ENCODE assay signal across 24 cellular contexts in genomic region chr10:11263767-11264166, GRCh38.
DNase-seq lines count a peak whose midpoint lies in the region; ATAC-seq and TF ChIP-seq lines count a peak whose summit lies in the region.
"Had no signal": no experiment of that assay in that cellular context is flagged by ENCODE, and none has a peak within 500 bp of the region (broad histone marks: within the 10 kb centered on the region; RNA-seq: fewer than 3 reads in every experiment).

No MANE protein-coding gene starts in this region.

- H3K9me3 ChIP-seq in CD4-positive, CD25-positive, alpha-beta regulatory T cell (ENCODE audit: control insufficient read depth in 2 of 2, low read length in 2 of 2): no peaks in the 10 kb centered on the region
- H3K9me3 ChIP-seq: A549, BLaER1, SJSA1, testis had no signal

- no peak for DNase-seq in activated CD4-positive, alpha-beta T cell treated with anti-CD3 and anti-CD28 coated beads, Interleukin-2, amount 10 ng/mL, durations not matched to agents 7 days and 5 days
- no peak for DNase-seq in activated CD4-positive, alpha-beta T cell treated with anti-CD3 and anti-CD28 coated beads for 48 hours
- DNase-seq in CD4-positive, CD25-positive, alpha-beta regulatory T cell: no peak
- no peak for DNase-seq in activated B cell treated with CpG ODN at 0.5 μM for 24 hours
- no peak for DNase-seq in memory B cell (ENCODE audit: low spot score in 2 of 2)
- no peak for DNase-seq in AG20443 (ENCODE audit: low spot score)
- DNase-seq in mesenteric fat pad (ENCODE audit: low spot score): no peak
- no peak for DNase-seq in NOMO-1 treated with dmso at 0.1 percent for 144 hours (lab: John Stamatoyannopoulos, UW; ENCODE audit: unreplicated experiment)
- DNase-seq: activated CD4-positive, alpha-beta T cell treated with anti-CD3 and anti-CD28 coated beads, Interleukin-2, amount 50 U/mL, for 48 hours; glutamatergic neuron; H9; Kasumi-1; NCI-H1694 treated with DMSO at 0.1 percent for 48 hours; NCI-H2171 treated with DMSO at 0.1 percent for 48 hours; NCI-H526; occipital lobe; small intestine; stimulated activated CD4-positive, alpha-beta T cell treated with anti-CD3 and anti-CD28 coated beads, Interleukin-1b, Interleukin-23, amount 100 ng/mL, for 48 hours; testis had no signal

- H3K36me3 Mint-ChIP-seq in activated CD4-positive, alpha-beta T cell treated with anti-CD3 and anti-CD28 coated beads, Interleukin-2, amount 10 ng/mL, durations not matched to agents 7 days and 5 days (ENCODE audit: low read depth): peaks cover 77% of the 10 kb centered on the region
- peaks cover 60% of the 10 kb centered on the region for H3K36me3 Mint-ChIP-seq in CD4-positive, CD25-positive, alpha-beta regulatory T cell
- H3K36me3 Mint-ChIP-seq in activated B cell treated with CpG ODN at 0.5 μM for 24 hours (ENCODE audit: low read depth) (peaks cover 85% of the 10 kb centered on the region), memory B cell (peaks cover 29% of the 10 kb centered on the region)

- no peak overlapping the region for H3K4me3 Mint-ChIP-seq in activated CD4-positive, alpha-beta T cell treated with anti-CD3 and anti-CD28 coated beads, Interleukin-2, amount 10 ng/mL, durations not matched to agents 7 days and 5 days
- peak overlapping the region in 1 of 4 donors; percentile 7 for H3K4me3 Mint-ChIP-seq in CD4-positive, CD25-positive, alpha-beta regulatory T cell
- H3K4me3 Mint-ChIP-seq in activated B cell treated with CpG ODN at 0.5 μM for 24 hours: no peak overlapping the region
- H3K4me3 Mint-ChIP-seq in memory B cell: no peak overlapping the region
- H3K4me3 Mint-ChIP-seq: H9 had no signal

- peaks cover 57% of the 10 kb centered on the region for H3K4me1 Mint-ChIP-seq in activated CD4-positive, alpha-beta T cell treated with anti-CD3 and anti-CD28 coated beads, Interleukin-2, amount 10 ng/mL, durations not matched to agents 7 days and 5 days
- peaks cover 50 to 91% (median 54%) of the 10 kb centered on the region in 4 donors for H3K4me1 Mint-ChIP-seq in CD4-positive, CD25-positive, alpha-beta regulatory T cell
- H3K4me1 Mint-ChIP-seq in activated B cell treated with CpG ODN at 0.5 μM for 24 hours (peaks cover 87% of the 10 kb centered on the region), memory B cell (peaks cover 53% of the 10 kb centered on the region)

- H3K27me3 ChIP-seq in CD4-positive, CD25-positive, alpha-beta regulatory T cell (ENCODE audit: control insufficient read depth, insufficient read depth, low read length): no peaks in the 10 kb centered on the region
- H3K27me3 ChIP-seq: BLaER1, SJSA1, testis had no signal

- H3K27ac ChIP-seq in CD4-positive, CD25-positive, alpha-beta regulatory T cell (ENCODE audit: insufficient read depth, low read length, poor library complexity, severe bottlenecking): peak overlapping the region; percentile 35
- H3K27ac ChIP-seq: A549, BLaER1, HL-60, SJSA1, testis had no signal

- intact Hi-C loops in activated B cell treated with CpG ODN at 0.5 μM for 24 hours (cut with micrococcal nuclease): no loop called here

- no peaks in the 10 kb centered on the region for H3K27me3 Mint-ChIP-seq in activated CD4-positive, alpha-beta T cell treated with anti-CD3 and anti-CD28 coated beads, Interleukin-2, amount 10 ng/mL, durations not matched to agents 7 days and 5 days
- H3K27me3 Mint-ChIP-seq in CD4-positive, CD25-positive, alpha-beta regulatory T cell: no peaks in the 10 kb centered on the region
- H3K27me3 Mint-ChIP-seq in activated B cell treated with CpG ODN at 0.5 μM for 24 hours (no peaks in the 10 kb centered on the region), memory B cell (no peaks in the 10 kb centered on the region)

- POLR2A ChIA-PET in activated CD4-positive, alpha-beta T cell treated with anti-CD3 and anti-CD28 coated beads, Interleukin-2, amount 10 ng/mL, durations not matched to agents 7 days and 5 days (lab: Charles Lee): no interaction called here
- POLR2A ChIA-PET in activated B cell treated with CpG ODN at 0.5 μM for 24 hours (lab: Charles Lee): no interaction called here

- H3K9me3 Mint-ChIP-seq in activated CD4-positive, alpha-beta T cell treated with anti-CD3 and anti-CD28 coated beads, Interleukin-2, amount 10 ng/mL, durations not matched to agents 7 days and 5 days: no peaks in the 10 kb centered on the region
- no peaks in the 10 kb centered on the region for H3K9me3 Mint-ChIP-seq in CD4-positive, CD25-positive, alpha-beta regulatory T cell
- H3K9me3 Mint-ChIP-seq in activated B cell treated with CpG ODN at 0.5 μM for 24 hours: no peaks in the 10 kb centered on the region
- no peaks in the 10 kb centered on the region for H3K9me3 Mint-ChIP-seq in memory B cell
- H3K9me3 Mint-ChIP-seq: activated naive CD4-positive, alpha-beta T cell treated with anti-CD3 and anti-CD28 coated beads, Interleukin-2, amount 50 U/mL, for 72 hours; H9 had no signal

- TF ChIP-seq CTCF in activated B cell treated with CpG ODN at 0.5 μM for 24 hours (IDR thresholded peaks at IDR 0.05): no peak

- peaks cover 41% of the 10 kb centered on the region for H3K4me1 ChIP-seq in CD4-positive, CD25-positive, alpha-beta regulatory T cell (ENCODE audit: control insufficient read depth, insufficient read depth, low read length, poor library complexity, severe bottlenecking)
- H3K4me1 ChIP-seq: A549, SJSA1, testis had no signal

- CTCF ChIA-PET in activated CD4-positive, alpha-beta T cell treated with anti-CD3 and anti-CD28 coated beads, Interleukin-2, amount 10 ng/mL, durations not matched to agents 7 days and 5 days (lab: Charles Lee): no interaction called here
- CTCF ChIA-PET in activated B cell treated with CpG ODN at 0.5 μM for 24 hours (lab: Charles Lee): interaction anchor here (1.3 to 1.7 kb wide), 2 partner anchors 21 to 37 kb away, joined by 3 read pairs; no protein-coding TSS in a partner anchor

- ATAC-seq in CD4-positive, CD25-positive, alpha-beta regulatory T cell (ENCODE audit: low read depth in 2 of 2): no peak
- ATAC-seq in activated B cell treated with CpG ODN at 0.5 μM for 24 hours (ENCODE audit: low read depth): no peak
- no peak for ATAC-seq in memory B cell (ENCODE audit: low read depth)
- ATAC-seq: A549 had no signal

- H3K4me3 ChIP-seq in CD4-positive, CD25-positive, alpha-beta regulatory T cell (ENCODE audit: low read depth, low read length): no peak overlapping the region
- H3K4me3 ChIP-seq: A549, BLaER1, SJSA1, testis had no signal

- H3K36me3 ChIP-seq in CD4-positive, CD25-positive, alpha-beta regulatory T cell (ENCODE audit: control insufficient read depth, insufficient read depth, low read length): peaks cover 92% of the 10 kb centered on the region
- H3K36me3 ChIP-seq: SJSA1 had no signal

- H3K27ac Mint-ChIP-seq in activated CD4-positive, alpha-beta T cell treated with anti-CD3 and anti-CD28 coated beads, Interleukin-2, amount 10 ng/mL, durations not matched to agents 7 days and 5 days: peak overlapping the region; percentile 69
- peak overlapping the region; percentile 60 to 91 (median 64) for H3K27ac Mint-ChIP-seq in CD4-positive, CD25-positive, alpha-beta regulatory T cell
- peak overlapping the region; percentile 5 for H3K27ac Mint-ChIP-seq in activated B cell treated with CpG ODN at 0.5 μM for 24 hours
- H3K27ac Mint-ChIP-seq in memory B cell: peak overlapping the region; percentile 81

Comparison
In these comparisons a context has a peak if more than half of its experiments do, and no peak if none do; other contexts are left out.
1. H3K27ac Mint-ChIP-seq: peak in every context shown above with its lines; median percentile 81 in memory B cell; 69 in activated CD4-positive, alpha-beta T cell treated with anti-CD3 and anti-CD28 coated beads, Interleukin-2, amount 10 ng/mL, durations not matched to agents 7 days and 5 days; 64 in CD4-positive, CD25-positive, alpha-beta regulatory T cell; 5 in activated B cell treated with CpG ODN at 0.5 μM for 24 hours.